In the genomic region with DNA sequence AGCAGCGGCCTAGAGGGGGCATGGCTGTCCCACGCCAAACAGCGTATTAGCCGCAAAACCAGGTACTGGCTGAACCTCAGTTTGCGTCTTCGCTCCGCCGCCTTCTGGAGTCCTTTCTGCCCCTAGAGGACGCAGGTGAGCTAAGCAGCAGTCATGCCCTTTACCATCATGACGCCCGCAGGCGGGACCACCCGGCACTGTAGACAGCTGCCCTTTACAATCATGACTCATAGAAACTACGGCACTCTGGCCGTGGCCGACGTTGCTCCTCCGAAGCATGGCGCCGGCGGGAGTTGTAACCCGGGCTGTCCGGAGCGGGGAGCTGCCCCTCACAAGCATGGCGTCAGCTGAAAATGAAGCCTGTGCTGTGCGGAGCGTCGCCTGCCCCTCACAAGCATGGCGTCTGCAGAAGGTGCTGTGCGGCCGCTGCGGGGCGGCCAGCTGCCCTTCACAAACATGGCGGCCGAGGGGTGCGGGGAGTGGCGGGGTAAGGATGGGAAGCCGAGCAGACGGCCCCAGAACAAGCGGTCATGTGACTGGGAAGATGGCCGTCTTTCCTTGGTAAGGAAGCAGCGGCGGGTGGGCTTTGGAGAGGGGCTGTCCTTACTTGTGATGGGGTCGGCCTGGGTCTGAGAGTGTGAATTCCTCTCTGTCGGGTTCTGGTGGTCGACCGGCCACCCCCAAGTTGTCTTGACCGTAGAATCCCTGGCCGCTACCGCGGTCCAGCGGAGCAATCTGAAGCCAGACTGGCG, we compare ENCODE assay signal across 8 cellular contexts. TPM values are rescaled to one million over a fixed set of nuclear protein-coding genes. Genes with fewer than 3 reads are reported as not detected.
DNase-seq lines count a peak whose midpoint lies in the region; FAIRE-seq and TF ChIP-seq lines count a peak whose summit lies in the region.

A gene with protein sequence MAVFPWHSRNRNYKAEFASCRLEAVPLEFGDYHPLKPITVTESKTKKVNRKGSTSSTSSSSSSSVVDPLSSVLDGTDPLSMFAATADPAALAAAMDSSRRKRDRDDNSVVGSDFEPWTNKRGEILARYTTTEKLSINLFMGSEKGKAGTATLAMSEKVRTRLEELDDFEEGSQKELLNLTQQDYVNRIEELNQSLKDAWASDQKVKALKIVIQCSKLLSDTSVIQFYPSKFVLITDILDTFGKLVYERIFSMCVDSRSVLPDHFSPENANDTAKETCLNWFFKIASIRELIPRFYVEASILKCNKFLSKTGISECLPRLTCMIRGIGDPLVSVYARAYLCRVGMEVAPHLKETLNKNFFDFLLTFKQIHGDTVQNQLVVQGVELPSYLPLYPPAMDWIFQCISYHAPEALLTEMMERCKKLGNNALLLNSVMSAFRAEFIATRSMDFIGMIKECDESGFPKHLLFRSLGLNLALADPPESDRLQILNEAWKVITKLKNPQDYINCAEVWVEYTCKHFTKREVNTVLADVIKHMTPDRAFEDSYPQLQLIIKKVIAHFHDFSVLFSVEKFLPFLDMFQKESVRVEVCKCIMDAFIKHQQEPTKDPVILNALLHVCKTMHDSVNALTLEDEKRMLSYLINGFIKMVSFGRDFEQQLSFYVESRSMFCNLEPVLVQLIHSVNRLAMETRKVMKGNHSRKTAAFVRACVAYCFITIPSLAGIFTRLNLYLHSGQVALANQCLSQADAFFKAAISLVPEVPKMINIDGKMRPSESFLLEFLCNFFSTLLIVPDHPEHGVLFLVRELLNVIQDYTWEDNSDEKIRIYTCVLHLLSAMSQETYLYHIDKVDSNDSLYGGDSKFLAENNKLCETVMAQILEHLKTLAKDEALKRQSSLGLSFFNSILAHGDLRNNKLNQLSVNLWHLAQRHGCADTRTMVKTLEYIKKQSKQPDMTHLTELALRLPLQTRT (plus strand): TSS at position 518 of the 752 bp plus-strand sequence. CDS start 27 bp downstream, at position 545.

- peak within 1 kb of the TSS; percentile 92 for H3K4me3 Mint-ChIP-seq in activated naive CD4-positive, alpha-beta T cell treated with anti-CD3 and anti-CD28 coated beads, Interleukin-2, amount 10 ng/mL, durations not matched to agents 7 days and 5 days

- no peaks in the 10 kb centered on the region for H3K27me3 Mint-ChIP-seq in activated naive CD4-positive, alpha-beta T cell treated with anti-CD3 and anti-CD28 coated beads, Interleukin-2, amount 10 ng/mL, durations not matched to agents 7 days and 5 days

- peaks cover 26% of the 10 kb centered on the region for H3K4me1 Mint-ChIP-seq in activated naive CD4-positive, alpha-beta T cell treated with anti-CD3 and anti-CD28 coated beads, Interleukin-2, amount 10 ng/mL, durations not matched to agents 7 days and 5 days

- peaks cover 5% of the 10 kb centered on the region for H3K36me3 Mint-ChIP-seq in activated naive CD4-positive, alpha-beta T cell treated with anti-CD3 and anti-CD28 coated beads, Interleukin-2, amount 10 ng/mL, durations not matched to agents 7 days and 5 days

- H3K4me1 ChIP-seq in neutrophil (ENCODE audit: control insufficient read depth in 1 of 2, insufficient read depth in 1 of 2, low read depth in 1 of 2, low read length in 1 of 2) = peaks cover 16% of the 10 kb centered on the region in 2 experiments

- H3K27ac ChIP-seq in neutrophil (peak within 1 kb of the TSS; percentile 76), substantia nigra (ENCODE audit: low read depth, low read length, poor library complexity, severe bottlenecking) (peak within 1 kb of the TSS; percentile 98)

- peaks cover 17% of the 10 kb centered on the region for H3K36me3 ChIP-seq in neutrophil

- TF ChIP-seq CTCF in neutrophil (IDR thresholded peaks at IDR 0.05) = peak; percentile 79

- POLR2A ChIA-PET in HEK293T (lab: Yijun Ruan, JAX) = interaction anchor here (0.7 to 2.4 kb wide), 14 partner anchors 8 to 765 kb away, joined by 3 to 16 read pairs (median 3); a partner anchor contains a TSS

- H3K27me3 ChIP-seq in neutrophil = no peaks in the 10 kb centered on the region

- peak within 1 kb of the TSS; percentile 79 to 91 for H3K4me3 ChIP-seq in neutrophil (ENCODE audit: low read depth in 1 of 2, low read length in 1 of 2)

- peak; percentile 97 for DNase-seq in GM04504 (ENCODE audit: low read depth)
- peak; percentile 93 for DNase-seq in HEK293T (ENCODE audit: extremely low spot score)
- peak; percentile 96 for DNase-seq in MV-4-11 (lab: John Stamatoyannopoulos, UW)
- DNase-seq in SK-N-DZ (ENCODE audit: low spot score) = peak; percentile 97
- DNase-seq in activated naive CD4-positive, alpha-beta T cell treated with anti-CD3 and anti-CD28 coated beads, Interleukin-2, amount 10 ng/mL, durations not matched to agents 7 days and 5 days = peak; percentile 98
- DNase-seq in frontal cortex (ENCODE audit: low spot score in 2 of 2) = peak; percentile 74 to 88
- DNase-seq in substantia nigra (lab: John Stamatoyannopoulos, UW) = peak; percentile 71 to 99 (median 95)

- no peak for FAIRE-seq in frontal cortex (lab: Jason Lieb, UNC)

- peak within 1 kb of the TSS; percentile 90 for H3K27ac Mint-ChIP-seq in activated naive CD4-positive, alpha-beta T cell treated with anti-CD3 and anti-CD28 coated beads, Interleukin-2, amount 10 ng/mL, durations not matched to agents 7 days and 5 days

- H3K9me3 ChIP-seq in neutrophil = no peaks in the 10 kb centered on the region

- H3K9me3 Mint-ChIP-seq in activated naive CD4-positive, alpha-beta T cell treated with anti-CD3 and anti-CD28 coated beads, Interleukin-2, amount 10 ng/mL, durations not matched to agents 7 days and 5 days = no peaks in the 10 kb centered on the region

- CTCF ChIA-PET in HEK293T (lab: Yijun Ruan, JAX) = interaction anchor here (0.6 to 1.6 kb wide), 9 partner anchors 13 to 331 kb away, joined by 3 to 7 read pairs (median 4); no protein-coding TSS in a partner anchor
- CTCF ChIA-PET in activated naive CD4-positive, alpha-beta T cell treated with anti-CD3 and anti-CD28 coated beads, Interleukin-2, amount 10 ng/mL, durations not matched to agents 7 days and 5 days (lab: Charles Lee) = interaction anchor here (0.8 to 3.3 kb wide), 10 partner anchors 9 to 331 kb away, joined by 3 to 14 read pairs (median 4); no protein-coding TSS in a partner anchor

TF ChIP-seq in HEK293T, 16 proteins besides CTCF, POLR2A, EP300 and RAD21:
- TF ChIP-seq, protein P1, sequence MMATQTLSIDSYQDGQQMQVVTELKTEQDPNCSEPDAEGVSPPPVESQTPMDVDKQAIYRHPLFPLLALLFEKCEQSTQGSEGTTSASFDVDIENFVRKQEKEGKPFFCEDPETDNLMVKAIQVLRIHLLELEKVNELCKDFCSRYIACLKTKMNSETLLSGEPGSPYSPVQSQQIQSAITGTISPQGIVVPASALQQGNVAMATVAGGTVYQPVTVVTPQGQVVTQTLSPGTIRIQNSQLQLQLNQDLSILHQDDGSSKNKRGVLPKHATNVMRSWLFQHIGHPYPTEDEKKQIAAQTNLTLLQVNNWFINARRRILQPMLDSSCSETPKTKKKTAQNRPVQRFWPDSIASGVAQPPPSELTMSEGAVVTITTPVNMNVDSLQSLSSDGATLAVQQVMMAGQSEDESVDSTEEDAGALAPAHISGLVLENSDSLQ (IDR thresholded peaks at IDR 0.05) = peak; percentile 52
- no peak for TF ChIP-seq ZNF384 (IDR thresholded peaks at IDR 0.05)
- TF ChIP-seq TARDBP (IDR thresholded peaks at IDR 0.05) = no peak
- no peak for TF ChIP-seq CTBP1 (IDR thresholded peaks at IDR 0.05; ENCODE audit: borderline replicate concordance)
- TF ChIP-seq LEF1 (IDR thresholded peaks at IDR 0.05; ENCODE audit: borderline replicate concordance) = no peak; the same call in 1 of the 2 replicates
- no peak for TF ChIP-seq ARNT (IDR thresholded peaks at IDR 0.05)
- TF ChIP-seq SP1 (IDR thresholded peaks at IDR 0.05) = no peak
- TF ChIP-seq ELF4 (IDR thresholded peaks at IDR 0.05) = peak; percentile 19; the same call in 1 of the 2 replicates
- TF ChIP-seq FOXK2 (IDR thresholded peaks at IDR 0.05) = no peak
- no peak for TF ChIP-seq L3MBTL2 (conservative IDR thresholded peaks at IDR 0.05)
- no peak for TF ChIP-seq HDGF (IDR thresholded peaks at IDR 0.05; ENCODE audit: borderline replicate concordance)
- no peak for TF ChIP-seq SUZ12 (IDR thresholded peaks at IDR 0.05)
- TF ChIP-seq FOXM1 (IDR thresholded peaks at IDR 0.05; ENCODE audit: borderline replicate concordance) = no peak
- no peak for TF ChIP-seq FOXA1 (IDR thresholded peaks at IDR 0.05)
- TF ChIP-seq NFRKB (IDR thresholded peaks at IDR 0.05) = peak; percentile 79
TF ChIP-seq in HEK293T: peak in this region for 3.

RNA-seq across cellular contexts. Expression of the gene that starts here (rescaled TPM):
- 25.2 and 32.4 TPM in 2 replicates for polyA plus RNA-seq in SK-N-DZ (2014; cell fraction: cytosol; rRNA removed)
- 17.4 and 19.1 TPM in 2 replicates for polyA plus RNA-seq in SK-N-DZ (2014; cell fraction: nucleus; rRNA removed)
- total RNA-seq in frontal cortex = 55.8 TPM

Comparison
In these comparisons a context has a peak if more than half of its experiments do, and no peak if none do; other contexts are left out.
1. Peak in every context shown above with its lines: DNase-seq, H3K4me3 ChIP-seq and H3K27ac ChIP-seq.